8 cellular contexts compared by ENCODE assay signal in the genomic region with DNA sequence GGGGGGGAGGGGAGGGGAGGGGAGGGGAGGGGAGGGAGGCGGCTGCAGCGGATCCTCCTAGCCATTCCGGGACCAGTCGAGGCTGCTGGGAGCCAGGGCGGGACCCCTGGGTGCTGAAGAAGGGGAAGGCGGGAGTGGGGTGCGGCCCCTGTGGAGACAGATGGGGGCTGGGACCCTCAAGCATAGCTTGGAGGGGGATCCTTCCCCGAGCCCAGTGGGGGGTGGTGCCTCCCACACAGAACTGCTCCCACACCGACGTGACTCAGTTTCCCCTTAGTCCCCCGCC. TPM values are rescaled to one million over a fixed set of nuclear protein-coding genes. Genes with fewer than 3 reads are reported as not detected.
DNase-seq lines count a peak whose midpoint lies in the region; ATAC-seq and TF ChIP-seq lines count a peak whose summit lies in the region.

No MANE protein-coding gene starts in this region.

- intact Hi-C loops in transverse colon (cut with DNase I; ENCODE audit: low total_unique reads), result loop anchor here (2.0 kb wide), 2 partner anchors 40 to 70 kb away; partner anchors contain the start of gene GRK6

- H3K27ac Mint-ChIP-seq in activated CD4-positive, alpha-beta T cell treated with anti-CD3 and anti-CD28 coated beads, Interleukin-2, amount 10 ng/mL, durations not matched to agents 7 days and 5 days, result no peak overlapping the region

- H3K36me3 Mint-ChIP-seq in activated CD4-positive, alpha-beta T cell treated with anti-CD3 and anti-CD28 coated beads, Interleukin-2, amount 10 ng/mL, durations not matched to agents 7 days and 5 days (ENCODE audit: low read depth), result peaks cover 5% of the 10 kb centered on the region

- ATAC-seq in lung (ENCODE audit: insufficient read depth, low FRiP score) (no peak), HG02678 (IDR thresholded peaks at IDR 0.05; ENCODE audit: unreplicated experiment) (no peak)

- H3K27me3 Mint-ChIP-seq in activated CD4-positive, alpha-beta T cell treated with anti-CD3 and anti-CD28 coated beads, Interleukin-2, amount 10 ng/mL, durations not matched to agents 7 days and 5 days, result peaks cover 18% of the 10 kb centered on the region

- no peaks in the 10 kb centered on the region for H3K9me3 Mint-ChIP-seq in activated CD4-positive, alpha-beta T cell treated with anti-CD3 and anti-CD28 coated beads, Interleukin-2, amount 10 ng/mL, durations not matched to agents 7 days and 5 days

- in situ Hi-C loops in astrocyte of the cerebellum (cut with HindIII; ENCODE audit: low sequenced_read_pairs), result no loop called here
- in situ Hi-C loops in transverse colon (cut with MboI; ENCODE audit: low pct_ligation_motif_present in 1 of 4, low pct_unique_long_range_greater_than_20kb in 1 of 4, low sequenced_read_pairs in 3 of 4), result no loop called here

- H3K4me1 Mint-ChIP-seq in activated CD4-positive, alpha-beta T cell treated with anti-CD3 and anti-CD28 coated beads, Interleukin-2, amount 10 ng/mL, durations not matched to agents 7 days and 5 days, result peaks cover 47% of the 10 kb centered on the region

- no peak for TF ChIP-seq POLR2A in transverse colon (IDR thresholded peaks at IDR 0.05)

- H3K27me3 ChIP-seq in lung (ENCODE audit: control insufficient read depth, insufficient read depth) (no peaks in the 10 kb centered on the region), transverse colon (peaks cover 10% of the 10 kb centered on the region)

- no peak for TF ChIP-seq CTCF in astrocyte of the cerebellum (IDR thresholded peaks at IDR 0.05; ENCODE audit: low read depth, low read length, missing control alignments)
- TF ChIP-seq CTCF in lung (IDR thresholded peaks at IDR 0.05; ENCODE audit: control extremely low read depth, extremely low read depth), result no peak
- no peak for TF ChIP-seq CTCF in transverse colon (IDR thresholded peaks at IDR 0.05)

- H3K9me3 ChIP-seq in lung (ENCODE audit: control insufficient read depth in 2 of 2, insufficient read depth in 1 of 2, low read length in 1 of 2) (no peaks in the 10 kb centered on the region), transverse colon (no peaks in the 10 kb centered on the region)

- POLR2A ChIA-PET in activated CD4-positive, alpha-beta T cell treated with anti-CD3 and anti-CD28 coated beads, Interleukin-2, amount 10 ng/mL, durations not matched to agents 7 days and 5 days (lab: Charles Lee), result interaction anchor here (1.0 kb wide), 1 partner anchor 12 kb away, joined by 4 read pairs; no protein-coding TSS in a partner anchor

- H3K4me1 ChIP-seq in lung (ENCODE audit: control insufficient read depth in 2 of 2, insufficient read depth in 2 of 2, low read length in 2 of 2) (peaks cover 6 to 28% of the 10 kb centered on the region in 2 donors), transverse colon (peaks cover 24 to 69% (median 47%) of the 10 kb centered on the region in 4 donors)

- H3K36me3 ChIP-seq in lung (ENCODE audit: control insufficient read depth in 2 of 2, insufficient read depth in 2 of 2, low read length in 2 of 2) (peaks cover 5 to 7% of the 10 kb centered on the region in 2 donors), transverse colon (no peaks in the 10 kb centered on the region)

- H3K4me3 Mint-ChIP-seq in activated CD4-positive, alpha-beta T cell treated with anti-CD3 and anti-CD28 coated beads, Interleukin-2, amount 10 ng/mL, durations not matched to agents 7 days and 5 days, result peak overlapping the region; percentile 76

- no peak for DNase-seq in activated CD4-positive, alpha-beta T cell treated with anti-CD3 and anti-CD28 coated beads, Interleukin-2, amount 10 ng/mL, durations not matched to agents 7 days and 5 days
- no peak for DNase-seq in activated CD4-positive, alpha-beta T cell treated with anti-CD3 and anti-CD28 coated beads, Interleukin-2, amount 50 U/mL, for 1 hour
- DNase-seq in astrocyte of the cerebellum (ENCODE audit: low read depth) (no peak), lung (ENCODE audit: low spot score) (no peak), transverse colon (no peak), DMS153 treated with DMSO at 0.1 percent for 48 hours (lab: John Stamatoyannopoulos, UW; ENCODE audit: unreplicated experiment) (no peak)
- no peak for DNase-seq in activated CD4-positive, CD25-positive, alpha-beta regulatory T cell treated with anti-CD3 and anti-CD28 coated beads, Interleukin-2, amount 50 U/mL, for 72 hours

- CTCF ChIA-PET in activated CD4-positive, alpha-beta T cell treated with anti-CD3 and anti-CD28 coated beads, Interleukin-2, amount 10 ng/mL, durations not matched to agents 7 days and 5 days (lab: Charles Lee), result interaction anchor here (0.6 to 2.8 kb wide), 11 partner anchors 11 to 107 kb away, joined by 3 to 18 read pairs (median 4); no protein-coding TSS in a partner anchor

- 0 to 1% methylated on average over 5 to 11 of the region's 11 CpGs for WGBS in lung, 2 donors
- 0% methylated on average over 4 of the region's 11 CpGs; no CpG with 5 or more reads in 1 of the 2 donors for WGBS in transverse colon (ENCODE audit: low coverage in 1 of 2), 2 donors

- TF ChIP-seq EP300 in transverse colon (IDR thresholded peaks at IDR 0.05; ENCODE audit: low read depth), result no peak

- H3K4me3 ChIP-seq in astrocyte of the cerebellum (ENCODE audit: low read depth, low read length) (peak overlapping the region; percentile 83), lung (peak overlapping the region; percentile 63), transverse colon (peak overlapping the region; percentile 54 to 80 (median 65))

- H3K27ac ChIP-seq in lung (ENCODE audit: low read depth in 1 of 2, low read length in 1 of 2), result peak overlapping the region; percentile 75 to 96
- H3K27ac ChIP-seq in transverse colon, result peak overlapping the region; percentile 91 to 96 (median 94)

RNA-seq across cellular contexts. Expression of gene PDLIM7, which starts 0.5 kb away (rescaled TPM):
- total RNA-seq in activated CD4-positive, alpha-beta T cell treated with anti-CD3 and anti-CD28 coated beads, Interleukin-2, amount 10 ng/mL, durations not matched to agents 7 days and 5 days, result 10 to 100 TPM; 31.6 to 32.4 TPM
- total RNA-seq in lung (100 to 1,000 TPM in 1 of 2 donors, 10 to 100 TPM in 1; 49.2 to 124 TPM), transverse colon (100 to 1,000 TPM in 1 of 4 donors, 10 to 100 TPM in 3; 52.6 to 256 (median 78.6) TPM)
- 100 to 1,000 TPM in 1 of 2 donors, 10 to 100 TPM in 1; 65.5 to 102 TPM for polyA plus RNA-seq in lung

RNA-seq across cellular contexts. Expression of gene DOK3, which starts 12.7 kb away (rescaled TPM):
- total RNA-seq in activated CD4-positive, alpha-beta T cell treated with anti-CD3 and anti-CD28 coated beads, Interleukin-2, amount 10 ng/mL, durations not matched to agents 7 days and 5 days, result 1 to 10 TPM; 2.9 to 3.9 TPM
- total RNA-seq in lung (10 to 100 TPM; 15.6 to 73.5 TPM), transverse colon (10 to 100 TPM in 2 of 4 donors, 1 to 10 TPM in 1, under 1 TPM in 1; 0.60 to 17.2 (median 7.8) TPM)
- 100 to 1,000 TPM in 1 of 2 donors, 10 to 100 TPM in 1; 22.0 to 146 TPM for polyA plus RNA-seq in lung

RNA-seq across cellular contexts. Expression of gene DDX41, which starts 19.8 kb away (rescaled TPM):
- total RNA-seq in activated CD4-positive, alpha-beta T cell treated with anti-CD3 and anti-CD28 coated beads, Interleukin-2, amount 10 ng/mL, durations not matched to agents 7 days and 5 days, result 100 to 1,000 TPM; 106 to 118 TPM
- 10 to 100 TPM; 64.9 to 82.4 TPM for total RNA-seq in lung
- 100 to 1,000 TPM in 1 of 2 donors, 10 to 100 TPM in 1; 63.2 to 110 TPM for polyA plus RNA-seq in lung
- total RNA-seq in transverse colon, result 100 to 1,000 TPM in 2 of 4 donors, 10 to 100 TPM in 2; 96.5 to 170 (median 130) TPM

RNA-seq across cellular contexts. Expression of gene DBN1, which starts 23.5 kb away (rescaled TPM):
- total RNA-seq in activated CD4-positive, alpha-beta T cell treated with anti-CD3 and anti-CD28 coated beads, Interleukin-2, amount 10 ng/mL, durations not matched to agents 7 days and 5 days, result 1 to 10 TPM; 4.2 to 4.8 TPM
- total RNA-seq in lung, result 10 to 100 TPM; 36.5 to 38.3 TPM
- polyA plus RNA-seq in lung, result 10 to 100 TPM; 18.7 to 24.1 TPM
- total RNA-seq in transverse colon, result 100 to 1,000 TPM in 1 of 4 donors, 10 to 100 TPM in 3; 10.1 to 201 (median 17.4) TPM

RNA-seq across cellular contexts. Expression of gene PRR7, which starts 50.3 kb away (rescaled TPM):
- 1 to 10 TPM; 5.3 to 9.7 TPM for total RNA-seq in activated CD4-positive, alpha-beta T cell treated with anti-CD3 and anti-CD28 coated beads, Interleukin-2, amount 10 ng/mL, durations not matched to agents 7 days and 5 days
- 1 to 10 TPM; 2.9 to 7.2 TPM for total RNA-seq in lung
- polyA plus RNA-seq in lung, result 1 to 10 TPM; 1.9 to 5.0 TPM
- 1 to 10 TPM in 3 of 4 donors, not detected in 1; 2.1 to 5.0 (median 2.5) TPM for total RNA-seq in transverse colon
